ENCODE assay signal across 8 cellular contexts in genomic region chr6:44245912-44246662, GRCh38. TPM values are rescaled to one million over a fixed set of nuclear protein-coding genes. Genes with fewer than 3 reads are reported as not detected.
DNase-seq lines count a peak whose midpoint lies in the region; ATAC-seq and TF ChIP-seq lines count a peak whose summit lies in the region.

No MANE protein-coding gene starts in this region.

- intact Hi-C loops in lower leg skin (cut with DNase I; ENCODE audit: low total_unique reads): no loop called here

- peak; percentile 35 for ATAC-seq in GM18861 (IDR thresholded peaks at IDR 0.05; ENCODE audit: unreplicated experiment)
- ATAC-seq in HG03097 (IDR thresholded peaks at IDR 0.05; ENCODE audit: low FRiP score, unreplicated experiment): peak; percentile 42

- H3K9me3 Mint-ChIP-seq in activated CD4-positive, alpha-beta T cell treated with anti-CD3 and anti-CD28 coated beads, Interleukin-2, amount 10 ng/mL, durations not matched to agents 7 days and 5 days: no peaks in the 10 kb centered on the region

- TF ChIP-seq POLR2A in lower leg skin (IDR thresholded peaks at IDR 0.05): no peak

- peak overlapping the region; percentile 69 for H3K4me3 ChIP-seq in AG09309 (ENCODE audit: control insufficient read depth, low read depth, low read length)
- peak overlapping the region; percentile 93 for H3K4me3 ChIP-seq in lower leg skin (ENCODE audit: low read depth, poor library complexity, severe bottlenecking)

- peaks cover 43% of the 10 kb centered on the region for H3K4me1 Mint-ChIP-seq in activated CD4-positive, alpha-beta T cell treated with anti-CD3 and anti-CD28 coated beads, Interleukin-2, amount 10 ng/mL, durations not matched to agents 7 days and 5 days

- H3K4me3 Mint-ChIP-seq in activated CD4-positive, alpha-beta T cell treated with anti-CD3 and anti-CD28 coated beads, Interleukin-2, amount 10 ng/mL, durations not matched to agents 7 days and 5 days: peak overlapping the region; percentile 99

- peaks cover 41% of the 10 kb centered on the region for H3K36me3 Mint-ChIP-seq in activated CD4-positive, alpha-beta T cell treated with anti-CD3 and anti-CD28 coated beads, Interleukin-2, amount 10 ng/mL, durations not matched to agents 7 days and 5 days (ENCODE audit: low read depth)

- TF ChIP-seq CTCF in AG09309 (IDR thresholded peaks at IDR 0.05; ENCODE audit: control insufficient read depth, insufficient read depth, low read depth, low read length, missing control alignments): peak; percentile 6
- no peak for TF ChIP-seq CTCF in lower leg skin (IDR thresholded peaks at IDR 0.05)

- no peak for DNase-seq in AG09309 (ENCODE audit: low read depth)
- DNase-seq in NCI-H345 (lab: John Stamatoyannopoulos, UW): peak; percentile 92
- DNase-seq in activated CD4-positive, alpha-beta T cell treated with anti-CD3 and anti-CD28 coated beads, Interleukin-2, amount 10 ng/mL, durations not matched to agents 7 days and 5 days: peak; percentile 79
- DNase-seq in dermis blood vessel endothelial cell: peak; percentile 89
- peak; percentile 81 to 97 for DNase-seq in lower leg skin (ENCODE audit: low spot score in 2 of 2)
- DNase-seq in stimulated activated CD4-positive, alpha-beta T cell treated with anti-CD3 and anti-CD28 coated beads, Interleukin-4, amount 100 ng/mL, for 48 hours (ENCODE audit: low read depth in 2 of 2): peak; percentile 79 to 84

- peak overlapping the region; percentile 95 for H3K27ac Mint-ChIP-seq in activated CD4-positive, alpha-beta T cell treated with anti-CD3 and anti-CD28 coated beads, Interleukin-2, amount 10 ng/mL, durations not matched to agents 7 days and 5 days

- 0 to 1% methylated on average over 41 to 48 of the region's 62 CpGs for WGBS in lower leg skin, 2 donors

- no peaks in the 10 kb centered on the region for H3K27me3 Mint-ChIP-seq in activated CD4-positive, alpha-beta T cell treated with anti-CD3 and anti-CD28 coated beads, Interleukin-2, amount 10 ng/mL, durations not matched to agents 7 days and 5 days

- CTCF ChIA-PET in activated CD4-positive, alpha-beta T cell treated with anti-CD3 and anti-CD28 coated beads, Interleukin-2, amount 10 ng/mL, durations not matched to agents 7 days and 5 days (lab: Charles Lee): interaction anchor here (1.0 to 7.8 kb wide), 7 partner anchors 8 to 84 kb away, joined by 3 to 66 read pairs (median 9); partner anchors contain the start of genes AARS2 and SLC35B2

- POLR2A ChIA-PET in activated CD4-positive, alpha-beta T cell treated with anti-CD3 and anti-CD28 coated beads, Interleukin-2, amount 10 ng/mL, durations not matched to agents 7 days and 5 days (lab: Charles Lee): interaction anchor here (0.6 to 1.9 kb wide), 3 partner anchors 9 to 23 kb away, joined by 3 to 15 read pairs (median 5); partner anchors contain the start of gene SLC29A1

RNA-seq across cellular contexts. Expression of gene HSP90AB1, which starts 0.8 kb away (rescaled TPM):
- total RNA-seq in activated CD4-positive, alpha-beta T cell treated with anti-CD3 and anti-CD28 coated beads, Interleukin-2, amount 10 ng/mL, durations not matched to agents 7 days and 5 days: 100 to 1,000 TPM; 522 to 571 TPM
- 558 and 784 TPM in 2 replicates for total RNA-seq in dermis blood vessel endothelial cell
- total RNA-seq in lower leg skin: 100 to 1,000 TPM; 505 to 604 (median 551) TPM

RNA-seq across cellular contexts. Expression of gene SLC35B2, which starts 11.2 kb away (rescaled TPM):
- total RNA-seq in activated CD4-positive, alpha-beta T cell treated with anti-CD3 and anti-CD28 coated beads, Interleukin-2, amount 10 ng/mL, durations not matched to agents 7 days and 5 days: 10 to 100 TPM; 29.5 to 30.1 TPM
- 43.1 and 52.7 TPM in 2 replicates for total RNA-seq in dermis blood vessel endothelial cell
- 10 to 100 TPM; 18.0 to 40.6 (median 32.6) TPM for total RNA-seq in lower leg skin

RNA-seq across cellular contexts. Expression of gene NFKBIE, which starts 19.3 kb away (rescaled TPM):
- 10 to 100 TPM; 14.7 to 15.3 TPM for total RNA-seq in activated CD4-positive, alpha-beta T cell treated with anti-CD3 and anti-CD28 coated beads, Interleukin-2, amount 10 ng/mL, durations not matched to agents 7 days and 5 days
- total RNA-seq in dermis blood vessel endothelial cell (13.4 and 41.7 TPM in 2 replicates), lower leg skin (10 to 100 TPM; 10.8 to 21.1 (median 17.3) TPM)

RNA-seq across cellular contexts. Expression of gene SLC29A1, which starts 22.7 kb away (rescaled TPM):
- total RNA-seq in activated CD4-positive, alpha-beta T cell treated with anti-CD3 and anti-CD28 coated beads, Interleukin-2, amount 10 ng/mL, durations not matched to agents 7 days and 5 days: 10 to 100 TPM; 38.5 to 46.9 TPM
- total RNA-seq in dermis blood vessel endothelial cell (41.7 and 64.8 TPM in 2 replicates), lower leg skin (10 to 100 TPM; 54.6 to 86.4 (median 82.5) TPM)

RNA-seq across cellular contexts. Expression of gene TMEM151B, which starts 24.2 kb away (rescaled TPM):
- total RNA-seq in activated CD4-positive, alpha-beta T cell treated with anti-CD3 and anti-CD28 coated beads, Interleukin-2, amount 10 ng/mL, durations not matched to agents 7 days and 5 days: not detected
- not detected in 2 replicates for total RNA-seq in dermis blood vessel endothelial cell
- under 1 TPM in 2 of 4 donors, not detected in 2; 0.10 to 0.42 TPM for total RNA-seq in lower leg skin
